Comparison of ENCODE assay signal across 1 cellular context in genomic region chr17:75816693-75817092, GRCh38.
TF ChIP-seq lines count a peak whose summit lies in the region.

No MANE protein-coding gene starts in this region.

TF ChIP-seq in GM12878, 131 proteins besides CTCF, POLR2A, EP300 and RAD21:
- no peak for TF ChIP-seq BHLHE40 (IDR thresholded peaks at IDR 0.05; ENCODE audit: borderline replicate concordance in 1 of 2, low read depth in 2 of 2, low read length in 1 of 2)
- no peak for TF ChIP-seq NR2C1 (IDR thresholded peaks at IDR 0.05)
- no peak for TF ChIP-seq MAX (IDR thresholded peaks at IDR 0.05; ENCODE audit: low read depth, low read length)
- TF ChIP-seq BCL3 (IDR thresholded peaks at IDR 0.05; ENCODE audit: borderline replicate concordance, insufficient read depth, low read depth, low read length, poor library complexity, severe bottlenecking), result no peak
- no peak for TF ChIP-seq ZNF687 (IDR thresholded peaks at IDR 0.05)
- no peak for TF ChIP-seq YY1 (IDR thresholded peaks at IDR 0.05; ENCODE audit: low read depth, low read length)
- TF ChIP-seq PAX5 (IDR thresholded peaks at IDR 0.05; ENCODE audit: borderline replicate concordance, low read depth, low read length), result no peak
- TF ChIP-seq BMI1 (IDR thresholded peaks at IDR 0.05; ENCODE audit: borderline replicate concordance), result no peak
- no peak for TF ChIP-seq HDGF (IDR thresholded peaks at IDR 0.05)
- no peak for TF ChIP-seq CBX3 (IDR thresholded peaks at IDR 0.05; ENCODE audit: borderline replicate concordance, low read depth)
- no peak for TF ChIP-seq SUPT20H (IDR thresholded peaks at IDR 0.05; ENCODE audit: borderline replicate concordance, control insufficient read depth, low read depth, low read length)
- no peak for TF ChIP-seq NR2C2 (IDR thresholded peaks at IDR 0.05; ENCODE audit: borderline replicate concordance, control insufficient read depth, insufficient read length, low read depth)
- TF ChIP-seq SPI1 (IDR thresholded peaks at IDR 0.05; ENCODE audit: borderline replicate concordance, insufficient read depth, low read depth, low read length), result no peak
- TF ChIP-seq NFYA (IDR thresholded peaks at IDR 0.05; ENCODE audit: borderline replicate concordance, low read depth, low read length), result no peak
- TF ChIP-seq SP1 (IDR thresholded peaks at IDR 0.05; ENCODE audit: low read depth, low read length), result no peak
